In genomic region chr5:91129748-91130147, GRCh38 we compare ENCODE assay signal across 26 cellular contexts.
"Had no signal": no experiment of that assay in that cellular context is flagged by ENCODE, and none has a peak within 500 bp of the region (broad histone marks: within the 10 kb centered on the region; RNA-seq: fewer than 3 reads in every experiment).

No MANE protein-coding gene starts in this region.

- H3K9me3 ChIP-seq: gastroesophageal sphincter, left ventricle myocardium inferior, lower lobe of right lung, ovary, suprapubic skin, thyroid gland, upper lobe of left lung, uterus had no signal

- H3K36me3 ChIP-seq: gastroesophageal sphincter, left ventricle myocardium inferior, lower lobe of right lung, neural progenitor cell, ovary, suprapubic skin, thyroid gland, upper lobe of left lung, uterus had no signal

- H3K9ac ChIP-seq: neural progenitor cell had no signal

- H2AFZ ChIP-seq: neural progenitor cell had no signal

- H3K4me3 ChIP-seq: coronary artery, dorsolateral prefrontal cortex, gastroesophageal sphincter, left ventricle myocardium inferior, lower lobe of right lung, neural progenitor cell, ovary, suprapubic skin, thyroid gland, upper lobe of left lung, uterus had no signal

- H3K27ac ChIP-seq: left ventricle myocardium inferior, lower lobe of right lung, neural progenitor cell, ovary, suprapubic skin, upper lobe of left lung had no signal

- H3K4me2 ChIP-seq: neural progenitor cell had no signal

- H3K27me3 ChIP-seq: dorsolateral prefrontal cortex, gastroesophageal sphincter, neural progenitor cell, ovary, suprapubic skin, thyroid gland, upper lobe of left lung, uterus had no signal

- DNase-seq: dorsolateral prefrontal cortex; effector CD8-positive, alpha-beta T cell; foreskin fibroblast; glutamatergic neuron; kidney; left cardiac atrium; left ventricle myocardium inferior; lower lobe of right lung; mesenchymal stem cell; midbrain; nucleus accumbens; ovary; right cardiac atrium; stimulated activated CD4-positive, alpha-beta T cell treated with anti-CD3 and anti-CD28 coated beads, Interleukin-4, amount 100 ng/mL, for 1 hour; stimulated activated CD8-positive, alpha-beta memory T cell treated with anti-CD3 and anti-CD28 coated beads, Interleukin-4, amount 100 ng/mL, for 48 hours; stimulated activated naive CD8-positive, alpha-beta T cell treated with anti-CD3 and anti-CD28 coated beads, Interleukin-15, Interleukin-2, amounts not matched to agents 100 U/mL and 50 U/mL, for 24 hours; thyroid gland; upper lobe of left lung; uterus had no signal

- ATAC-seq: esophagus mucosa; gastroesophageal sphincter; left cardiac atrium; lower lobe of right lung; natural killer cell treated with Interleukin-12 subunit alpha and Interleukin-12 subunit beta and Interleukin-15 and Interleukin-18, amount 100 ng/mL, for 72 hours; right cardiac atrium; stimulated activated effector memory CD8-positive, alpha-beta T cell treated with anti-CD3 and anti-CD28 coated beads, Interleukin-12 subunit alpha, Interleukin-12 subunit beta, amount 100 ng/mL, for 72 hours; stimulated activated naive CD8-positive, alpha-beta T cell treated with anti-CD3 and anti-CD28 coated beads, Interleukin-15, Interleukin-2, amounts not matched to agents 100 U/mL and 50 U/mL, for 24 hours had no signal
